ENCODE assay signal across 13 cellular contexts in genomic region chr18:38459086-38459485, GRCh38.
"Had no signal": no experiment of that assay in that cellular context is flagged by ENCODE, and none has a peak within 500 bp of the region (broad histone marks: within the 10 kb centered on the region; RNA-seq: fewer than 3 reads in every experiment).

No MANE protein-coding gene starts in this region.

- H3K36me3 ChIP-seq: pancreas, tibial artery, vagina had no signal

- H3K4me1 ChIP-seq: pancreas, tibial artery, vagina had no signal

- DNase-seq: activated CD4-positive, alpha-beta T cell treated with anti-CD3 and anti-CD28 coated beads for 4 hours; activated CD8-positive, alpha-beta memory T cell treated with anti-CD3 and anti-CD28 coated beads, Interleukin-2, amount 50 U/mL, for 4 hours; activated CD8-positive, alpha-beta T cell treated with anti-CD3 and anti-CD28 coated beads for 36 hours; activated naive CD4-positive, alpha-beta T cell; mesendoderm; pancreas; T-cell; T1000; tibial artery had no signal

- H3K4me3 Mint-ChIP-seq: activated CD8-positive, alpha-beta T cell treated with anti-CD3 and anti-CD28 coated beads for 36 hours; central memory CD8-positive, alpha-beta T cell; T-cell had no signal

- H3K27ac Mint-ChIP-seq: activated CD8-positive, alpha-beta T cell treated with anti-CD3 and anti-CD28 coated beads for 36 hours; T-cell had no signal

- H3K9me3 Mint-ChIP-seq: activated CD8-positive, alpha-beta T cell treated with anti-CD3 and anti-CD28 coated beads for 36 hours had no signal

- H3K9me3 ChIP-seq: pancreas, tibial artery, vagina had no signal

- H3K4me1 Mint-ChIP-seq: central memory CD8-positive, alpha-beta T cell; T-cell had no signal

- H3K4me3 ChIP-seq: pancreas, skin epidermis, tibial artery, vagina had no signal

- H3K27ac ChIP-seq: pancreas, tibial artery, vagina had no signal

- ATAC-seq: activated CD8-positive, alpha-beta T cell treated with anti-CD3 and anti-CD28 coated beads for 36 hours; left lobe of liver; pancreas; T-cell had no signal

- H3K36me3 Mint-ChIP-seq: T-cell had no signal

- H3K27me3 ChIP-seq: pancreas, tibial artery, vagina had no signal

- H3K27me3 Mint-ChIP-seq: activated CD8-positive, alpha-beta T cell treated with anti-CD3 and anti-CD28 coated beads for 36 hours; central memory CD8-positive, alpha-beta T cell; T-cell had no signal
